1 cellular context compared by ENCODE assay signal in the genomic region with DNA sequence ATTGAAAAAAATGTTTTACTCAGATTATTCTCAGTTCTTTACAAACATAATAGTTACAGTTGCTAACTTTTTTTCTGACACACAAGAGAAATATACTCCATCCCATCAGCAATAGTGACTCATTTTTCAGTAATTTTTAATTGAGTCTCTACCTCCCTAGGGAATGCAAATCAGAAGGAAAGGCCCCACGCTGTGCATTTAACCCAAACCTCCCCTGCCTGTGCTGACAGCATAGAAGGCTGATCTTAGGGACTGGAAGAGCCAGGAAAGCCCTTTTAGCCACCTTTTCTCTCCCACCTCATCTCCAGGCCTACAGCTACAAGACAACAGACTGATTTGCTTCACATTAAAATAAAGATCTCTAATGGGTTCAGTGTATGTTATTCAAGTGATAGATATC.
TF ChIP-seq lines count a peak whose summit lies in the region.

No MANE protein-coding gene starts in this region.

TF ChIP-seq in WTC11, 78 proteins besides CTCF, POLR2A, EP300 and RAD21:
- TF ChIP-seq PRDM15 (CRISPR knock-in tag; IDR thresholded peaks at IDR 0.05) (peak; percentile 91), MXD4 (CRISPR knock-in tag; IDR thresholded peaks at IDR 0.05; ENCODE audit: borderline replicate concordance) (no peak)
- TF ChIP-seq, protein P1, sequence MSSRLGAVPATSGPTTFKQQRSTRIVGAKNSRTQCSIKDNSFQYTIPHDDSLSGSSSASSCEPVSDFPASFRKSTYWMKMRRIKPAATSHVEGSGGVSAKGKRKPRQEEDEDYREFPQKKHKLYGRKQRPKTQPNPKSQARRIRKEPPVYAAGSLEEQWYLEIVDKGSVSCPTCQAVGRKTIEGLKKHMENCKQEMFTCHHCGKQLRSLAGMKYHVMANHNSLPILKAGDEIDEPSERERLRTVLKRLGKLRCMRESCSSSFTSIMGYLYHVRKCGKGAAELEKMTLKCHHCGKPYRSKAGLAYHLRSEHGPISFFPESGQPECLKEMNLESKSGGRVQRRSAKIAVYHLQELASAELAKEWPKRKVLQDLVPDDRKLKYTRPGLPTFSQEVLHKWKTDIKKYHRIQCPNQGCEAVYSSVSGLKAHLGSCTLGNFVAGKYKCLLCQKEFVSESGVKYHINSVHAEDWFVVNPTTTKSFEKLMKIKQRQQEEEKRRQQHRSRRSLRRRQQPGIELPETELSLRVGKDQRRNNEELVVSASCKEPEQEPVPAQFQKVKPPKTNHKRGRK (CRISPR knock-in tag; IDR thresholded peaks at IDR 0.05; ENCODE audit: borderline replicate concordance) = no peak
